ENCODE assay signal across 7 cellular contexts in genomic region chr18:3305354-3305762, GRCh38. TPM values are rescaled to one million over a fixed set of nuclear protein-coding genes. Genes with fewer than 3 reads are reported as not detected.
A peak's percentile ranks its signal among the peaks of the same experiment; 100 is the strongest.
DNase-seq lines count a peak whose midpoint lies in the region; ATAC-seq and TF ChIP-seq lines count a peak whose summit lies in the region.

No MANE protein-coding gene starts in this region.

- DNase-seq in HFF-Myc (ENCODE audit: extremely low read depth, low read depth) (peak; percentile 96), SIG-M5 (lab: John Stamatoyannopoulos, UW) (peak; percentile 51), mammary epithelial cell (peak; percentile 98), head of caudate nucleus (no peak), Caco-2 (no peak)
- peak; percentile 60 for DNase-seq in stimulated activated CD4-positive, alpha-beta T cell treated with anti-CD3 and anti-CD28 coated beads, Interleukin-15, amount 100 ng/mL, for 24 hours

- peaks cover 23% of the 10 kb centered on the region for H3K4me1 ChIP-seq in mammary epithelial cell (ENCODE audit: insufficient read depth, low read length)
- no peaks in the 10 kb centered on the region for H3K4me1 ChIP-seq in Caco-2

- H3K9me3 ChIP-seq in mammary epithelial cell (replicated peaks; ENCODE audit: insufficient read depth, low read length), result no peaks in the 10 kb centered on the region
- no peaks in the 10 kb centered on the region for H3K9me3 ChIP-seq in Caco-2

- BruUV-seq in mammary epithelial cell (replicated peaks; lab: Mats Ljungman, UMichigan) (no TSS peak), Caco-2 (replicated peaks; lab: Mats Ljungman, UMichigan) (no TSS peak)

- peaks cover 6% of the 10 kb centered on the region for H3K4me1 Mint-ChIP-seq in Caco-2 (ENCODE audit: low read depth, unreplicated experiment)

- intact Hi-C loops in mammary epithelial cell (cut with micrococcal nuclease), result loop anchor here (1.0 to 2.0 kb wide), 3 partner anchors 8 to 143 kb away; no protein-coding TSS in a partner anchor
- intact Hi-C loops in head of caudate nucleus (cut with DNase I), result no loop called here
- intact Hi-C loops in Caco-2 (cut with micrococcal nuclease; ENCODE audit: unreplicated experiment), result no loop called here

- peak overlapping the region; percentile 24 for H2AFZ ChIP-seq in mammary epithelial cell (ENCODE audit: low read depth, low read length)

- no peaks in the 10 kb centered on the region for H3K79me2 ChIP-seq in mammary epithelial cell (ENCODE audit: insufficient read depth, low read length)

- no peaks in the 10 kb centered on the region for H4K20me1 ChIP-seq in mammary epithelial cell (ENCODE audit: insufficient read depth, low read length)

- no peaks in the 10 kb centered on the region for H3K9me3 Mint-ChIP-seq in Caco-2 (ENCODE audit: unreplicated experiment)

- H3K27me3 Mint-ChIP-seq in Caco-2 (ENCODE audit: insufficient read depth, unreplicated experiment), result no peaks in the 10 kb centered on the region

- no peak overlapping the region for H3K27ac Mint-ChIP-seq in Caco-2 (ENCODE audit: unreplicated experiment)

- TF ChIP-seq CTCF in HFF-Myc (IDR thresholded peaks at IDR 0.05; ENCODE audit: low read depth, low read length, missing control alignments) (no peak), mammary epithelial cell (conservative IDR thresholded peaks at IDR 0.05 in 1 of 2, IDR thresholded peaks at IDR 0.05 in 1 of 2; ENCODE audit: extremely low read depth in 1 of 2, insufficient read depth in 1 of 2, low read depth in 1 of 2, low read length in 2 of 2) (no peak), Caco-2 (IDR thresholded peaks at IDR 0.05; ENCODE audit: insufficient read depth in 1 of 2, low read depth in 1 of 2, low read length in 1 of 2, severe bottlenecking in 1 of 2, unreplicated experiment in 1 of 2) (no peak)

- peak overlapping the region; percentile 72 for H3K4me2 ChIP-seq in mammary epithelial cell (ENCODE audit: insufficient read depth, low read depth, low read length)

- H3K4me3 Mint-ChIP-seq in Caco-2 (ENCODE audit: unreplicated experiment), result no peak overlapping the region

- H3K27me3 ChIP-seq in mammary epithelial cell (ENCODE audit: insufficient read depth, low read length), result no peaks in the 10 kb centered on the region
- no peaks in the 10 kb centered on the region for H3K27me3 ChIP-seq in Caco-2 (replicated peaks; ENCODE audit: control insufficient read depth, insufficient read depth, low read length)

- in situ Hi-C loops in mammary epithelial cell (cut with MboI; ENCODE audit: low sequenced_read_pairs in 2 of 2), result loop anchor here in 1 of 2 donors (5.0 kb wide), 1 partner anchor 142 kb away; no protein-coding TSS in a partner anchor

- dilution Hi-C loops in mammary epithelial cell (cut with HindIII; ENCODE audit: low sequenced_read_pairs), result loop anchor here (10.0 kb wide), 1 partner anchor 149 kb away; the partner anchor contains the start of gene TGIF1

- H3K9ac ChIP-seq in mammary epithelial cell (ENCODE audit: insufficient read depth, low read length), result peak overlapping the region; percentile 80

- CTCF ChIA-PET in mammary epithelial cell (lab: Charles Lee; ENCODE audit: low non-redundant PET) (no interaction called here), Caco-2 (lab: Charles Lee) (interaction anchor here (1.0 kb wide), 1 partner anchor 8 kb away, joined by 4 read pairs; no protein-coding TSS in a partner anchor)

- H3K36me3 ChIP-seq in mammary epithelial cell (ENCODE audit: insufficient read depth, low read length) (no peaks in the 10 kb centered on the region), Caco-2 (ENCODE audit: control insufficient read depth, insufficient read depth, low read length) (no peaks in the 10 kb centered on the region)

- no peak for ATAC-seq in HG03135 (IDR thresholded peaks at IDR 0.05; ENCODE audit: unreplicated experiment)

- peak overlapping the region; percentile 96 for H3K27ac ChIP-seq in mammary epithelial cell (ENCODE audit: insufficient read depth, low read depth, low read length)

- no peak overlapping the region for H3K4me3 ChIP-seq in HFF-Myc (replicated peaks; ENCODE audit: low read depth, low read length)
- H3K4me3 ChIP-seq in mammary epithelial cell (replicated peaks in 1 of 3; ENCODE audit: insufficient read depth in 1 of 3, low read depth in 2 of 3, low read length in 3 of 3), result peak overlapping the region in 2 of 3 experiments; percentile 4 to 23
- H3K4me3 ChIP-seq in Caco-2 (ENCODE audit: low read depth, low read length), result no peak overlapping the region

- no peaks in the 10 kb centered on the region for H3K36me3 Mint-ChIP-seq in Caco-2 (ENCODE audit: insufficient read depth, unreplicated experiment)

- POLR2A ChIA-PET in Caco-2 (lab: Charles Lee), result no interaction called here

- 0% methylated on average over 7 of the region's 7 CpGs for WGBS in mammary epithelial cell (ENCODE audit: low coverage, missing lambda C conversion rate)

RNA-seq across cellular contexts. Expression of gene MYL12B, which starts 43.4 kb away (rescaled TPM):
- total RNA-seq in mammary epithelial cell (100 to 1,000 TPM; 464 to 468 TPM), Caco-2 (2022) (457 and 467 TPM in 2 replicates)
- 914 TPM for polyA plus RNA-seq in mammary epithelial cell
- polyA minus RNA-seq in mammary epithelial cell, result 331 TPM

RNA-seq across cellular contexts. Expression of gene MYL12A, which starts 57.8 kb away (rescaled TPM):
- total RNA-seq in mammary epithelial cell (100 to 1,000 TPM; 429 to 570 TPM), Caco-2 (2022) (272 and 276 TPM in 2 replicates)
- 487 TPM for polyA plus RNA-seq in mammary epithelial cell
- 414 TPM for polyA minus RNA-seq in mammary epithelial cell

Comparison
In these comparisons a context has a peak if more than half of its experiments do, and no peak if none do; other contexts are left out.
1. DNase-seq: peak in HFF-Myc (single experiment), SIG-M5 (single experiment), mammary epithelial cell (single experiment) and stimulated activated CD4-positive, alpha-beta T cell treated with anti-CD3 and anti-CD28 coated beads, Interleukin-15, amount 100 ng/mL, for 24 hours (single experiment); none in head of caudate nucleus (0 of 42) and Caco-2 (0 of 2).
2. H3K4me3 ChIP-seq: peak in mammary epithelial cell (2 of 3); none in HFF-Myc (single experiment) and Caco-2 (single experiment).